Comparison of ENCODE assay signal across 8 cellular contexts in the genomic region with DNA sequence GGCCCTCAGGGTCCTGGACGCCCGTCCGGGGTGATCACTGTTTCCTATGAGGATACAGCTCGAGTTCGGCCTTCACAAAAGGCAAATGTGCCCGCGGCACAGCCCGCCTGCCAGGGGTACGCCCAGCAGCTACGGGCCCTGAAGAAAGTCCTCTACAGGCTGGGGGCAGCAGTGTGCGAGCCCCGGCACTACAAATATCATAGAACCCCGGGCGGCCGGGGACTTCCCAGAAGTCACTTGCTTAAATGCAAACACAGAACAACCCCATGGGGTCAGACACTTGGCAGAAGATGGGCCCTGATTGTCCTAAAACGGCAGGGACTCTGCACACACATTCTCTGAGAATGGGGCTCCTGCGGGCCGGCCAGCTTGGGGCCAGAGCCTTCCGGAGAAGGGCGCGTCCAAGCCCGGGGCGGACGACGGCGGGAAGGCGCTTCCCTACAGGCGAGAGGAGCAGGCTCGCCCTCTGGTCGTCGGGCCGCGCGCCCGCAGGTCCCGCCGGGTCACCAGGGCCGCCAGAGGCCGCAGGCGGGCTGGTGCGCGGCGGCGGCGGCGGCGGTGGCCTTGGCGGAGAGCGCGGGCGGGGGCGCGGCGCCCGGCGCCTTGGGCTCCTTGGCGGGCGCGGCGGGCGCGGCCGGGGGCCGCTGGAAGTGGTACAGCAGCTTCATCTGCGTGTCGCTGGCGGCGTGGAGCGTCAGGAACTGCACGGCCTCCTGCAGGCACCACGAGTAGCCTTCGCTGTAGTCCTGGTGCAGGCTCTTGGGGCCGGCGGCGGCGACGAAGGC. TPM values are rescaled to one million over a fixed set of nuclear protein-coding genes. Genes with fewer than 3 reads are reported as not detected.
DNase-seq lines count a peak whose midpoint lies in the region; ATAC-seq, FAIRE-seq and TF ChIP-seq lines count a peak whose summit lies in the region.

No MANE protein-coding gene starts in this region.

- H3F3A ChIP-seq in PC-9 (ENCODE audit: insufficient read depth, low read depth), result peaks cover 6% of the 10 kb centered on the region; the same call in 1 of the 2 replicates

- BruUV-seq in PC-9 (replicated peaks; lab: Mats Ljungman, UMichigan), result no TSS peak

- H3K36me3 ChIP-seq in CD8-positive, alpha-beta T cell (ENCODE audit: insufficient read depth, low read length), result no peaks in the 10 kb centered on the region
- no peaks in the 10 kb centered on the region for H3K36me3 ChIP-seq in PC-9 (ENCODE audit: low read depth)

- no peak overlapping the region for H3K27ac Mint-ChIP-seq in CD8-positive, alpha-beta T cell
- no peak overlapping the region for H3K27ac Mint-ChIP-seq in chondrocyte (ENCODE audit: unreplicated experiment)
- no peak overlapping the region for H3K27ac Mint-ChIP-seq in natural killer cell treated with Interleukin-12 subunit alpha and Interleukin-12 subunit beta and Interleukin-15 and Interleukin-18, amount 100 ng/mL, for 72 hours

- H3K4me1 ChIP-seq in CD8-positive, alpha-beta T cell (ENCODE audit: insufficient read depth, low read length), result peaks cover 42% of the 10 kb centered on the region
- H3K4me1 ChIP-seq in PC-9 (replicated peaks; ENCODE audit: insufficient read depth), result peaks cover 35% of the 10 kb centered on the region

- no peaks in the 10 kb centered on the region for H3K9me3 Mint-ChIP-seq in CD8-positive, alpha-beta T cell
- no peaks in the 10 kb centered on the region for H3K9me3 Mint-ChIP-seq in chondrocyte (ENCODE audit: low read depth)
- no peaks in the 10 kb centered on the region for H3K9me3 Mint-ChIP-seq in natural killer cell treated with Interleukin-12 subunit alpha and Interleukin-12 subunit beta and Interleukin-15 and Interleukin-18, amount 100 ng/mL, for 72 hours

- H3K4me1 Mint-ChIP-seq in CD8-positive, alpha-beta T cell (ENCODE audit: low read depth), result peaks cover 29% of the 10 kb centered on the region
- H3K4me1 Mint-ChIP-seq in chondrocyte (ENCODE audit: low read depth), result peaks cover 43% of the 10 kb centered on the region
- H3K4me1 Mint-ChIP-seq in natural killer cell treated with Interleukin-12 subunit alpha and Interleukin-12 subunit beta and Interleukin-15 and Interleukin-18, amount 100 ng/mL, for 72 hours (ENCODE audit: low read depth in 2 of 2), result peaks cover 16 to 17% of the 10 kb centered on the region in 2 donors

- CTCF ChIA-PET in CD8-positive, alpha-beta T cell (lab: Charles Lee), result interaction anchor here (1.3 to 2.5 kb wide), 3 partner anchors 11 to 114 kb away, joined by 4 to 12 read pairs (median 7); no protein-coding TSS in a partner anchor
- CTCF ChIA-PET in PC-9 (lab: Charles Lee), result interaction anchor here (0.7 kb wide), 1 partner anchor 113 kb away, joined by 3 read pairs; no protein-coding TSS in a partner anchor

- H3K27me3 ChIP-seq in CD8-positive, alpha-beta T cell (ENCODE audit: insufficient read depth, low read length), result peaks cover 7% of the 10 kb centered on the region
- peaks cover 21% of the 10 kb centered on the region for H3K27me3 ChIP-seq in PC-9 (ENCODE audit: insufficient read depth, low read depth)

- H4K20me1 ChIP-seq in PC-9 (ENCODE audit: insufficient read depth), result peaks cover 13% of the 10 kb centered on the region

- no peaks in the 10 kb centered on the region for H3K9me3 ChIP-seq in CD8-positive, alpha-beta T cell (ENCODE audit: low read length)
- no peaks in the 10 kb centered on the region for H3K9me3 ChIP-seq in PC-9 (ENCODE audit: insufficient read depth, low read depth)

- peaks cover 18% of the 10 kb centered on the region for H3K79me2 ChIP-seq in PC-9 (ENCODE audit: low read depth)

- intact Hi-C loops in CD8-positive, alpha-beta T cell (cut with DNase I, micrococcal nuclease), result loop anchor here (10.0 kb wide), 3 partner anchors 214 to 1096 kb away; partner anchors contain the start of genes CALML6 (in 1 of the 2), TMEM52 (in 1 of the 2) and TPRG1L (in 1 of the 2)
- intact Hi-C loops in PC-9 (cut with micrococcal nuclease; ENCODE audit: unreplicated experiment), result loop anchor here (5.0 kb wide), 1 partner anchor 117 kb away; the partner anchor contains the start of gene PEX10

- POLR2A ChIA-PET in CD8-positive, alpha-beta T cell (lab: Charles Lee), result interaction anchor here (12.7 kb wide), 1 partner anchor 15 kb away, joined by 174 read pairs; no protein-coding TSS in a partner anchor
- POLR2A ChIA-PET in PC-9 (lab: Charles Lee; ENCODE audit: unreplicated experiment), result no interaction called here

- ATAC-seq in CD8-positive, alpha-beta T cell, result no peak
- no peak for ATAC-seq in natural killer cell treated with Interleukin-12 subunit alpha and Interleukin-12 subunit beta and Interleukin-15 and Interleukin-18, amount 100 ng/mL, for 72 hours
- ATAC-seq in HG02623 (IDR thresholded peaks at IDR 0.05; ENCODE audit: unreplicated experiment), result no peak

- no peak overlapping the region for H2AFZ ChIP-seq in PC-9

- peak overlapping the region; percentile 74 for H3K4me3 Mint-ChIP-seq in CD8-positive, alpha-beta T cell
- H3K4me3 Mint-ChIP-seq in chondrocyte (ENCODE audit: unreplicated experiment), result peak overlapping the region; percentile 36
- peak overlapping the region; percentile 69 for H3K4me3 Mint-ChIP-seq in natural killer cell treated with Interleukin-12 subunit alpha and Interleukin-12 subunit beta and Interleukin-15 and Interleukin-18, amount 100 ng/mL, for 72 hours

- DNase-seq in CD8-positive, alpha-beta T cell, result peak in 4 of 7 experiments; percentile 42 to 51 (median 48)
- DNase-seq in PC-9, result peak in 1 of 2 experiments; percentile 54
- no peak for DNase-seq in chondrocyte (ENCODE audit: low spot score)
- no peak for DNase-seq in natural killer cell treated with Interleukin-12 subunit alpha and Interleukin-12 subunit beta and Interleukin-15 and Interleukin-18, amount 100 ng/mL, for 72 hours (ENCODE audit: low spot score)
- DNase-seq in NCI-H2196 treated with DMSO at 0.1 percent for 48 hours (lab: John Stamatoyannopoulos, UW; ENCODE audit: unreplicated experiment), result no peak
- DNase-seq in cerebellum (ENCODE audit: low spot score), result no peak
- DNase-seq in D721Med (ENCODE audit: insufficient read length, low spot score), result no peak

- peak overlapping the region; percentile 27 for H3K4me3 ChIP-seq in CD8-positive, alpha-beta T cell (ENCODE audit: low read depth, low read length)
- H3K4me3 ChIP-seq in PC-9, result no peak overlapping the region

- no peaks in the 10 kb centered on the region for H3K9me2 ChIP-seq in PC-9 (ENCODE audit: insufficient read depth)

- peaks cover 2% of the 10 kb centered on the region for H3K36me3 Mint-ChIP-seq in CD8-positive, alpha-beta T cell
- no peaks in the 10 kb centered on the region for H3K36me3 Mint-ChIP-seq in chondrocyte (ENCODE audit: low read depth)
- no peaks in the 10 kb centered on the region for H3K36me3 Mint-ChIP-seq in natural killer cell treated with Interleukin-12 subunit alpha and Interleukin-12 subunit beta and Interleukin-15 and Interleukin-18, amount 100 ng/mL, for 72 hours

- H3K27ac ChIP-seq in CD8-positive, alpha-beta T cell (ENCODE audit: low read depth, low read length), result no peak overlapping the region
- H3K27ac ChIP-seq in PC-9, result no peak overlapping the region

- H3K4me2 ChIP-seq in PC-9, result peak overlapping the region; percentile 58; the same call in 1 of the 2 replicates

- no peak for TF ChIP-seq CTCF in CD8-positive, alpha-beta T cell (IDR thresholded peaks at IDR 0.05)
- TF ChIP-seq CTCF in PC-9 (conservative IDR thresholded peaks at IDR 0.05) (no peak), chondrocyte (IDR thresholded peaks at IDR 0.05) (peak; percentile 31), D721Med (IDR thresholded peaks at IDR 0.05; ENCODE audit: insufficient read depth, missing control alignments) (no peak)

- FAIRE-seq in D721Med (lab: Jason Lieb, UNC), result no peak

- H3K27me3 Mint-ChIP-seq in CD8-positive, alpha-beta T cell (ENCODE audit: low read depth), result peaks cover 7% of the 10 kb centered on the region
- H3K27me3 Mint-ChIP-seq in chondrocyte (ENCODE audit: low read depth), result no peaks in the 10 kb centered on the region
- H3K27me3 Mint-ChIP-seq in natural killer cell treated with Interleukin-12 subunit alpha and Interleukin-12 subunit beta and Interleukin-15 and Interleukin-18, amount 100 ng/mL, for 72 hours, result peaks cover 0 to 3% of the 10 kb centered on the region in 2 donors

RNA-seq across cellular contexts. Expression of gene HES5, which starts 0.9 kb away (rescaled TPM):
- total RNA-seq in CD8-positive, alpha-beta T cell, result not detected
- not detected in 2 replicates for total RNA-seq in PC-9 (2021)
- total RNA-seq in chondrocyte, result not detected in 3 replicates
- total RNA-seq in natural killer cell treated with Interleukin-12 subunit alpha and Interleukin-12 subunit beta and Interleukin-15 and Interleukin-18, amount 100 ng/mL, for 72 hours, result not detected
- total RNA-seq in cerebellum, result 62.8 TPM

RNA-seq across cellular contexts. Expression of gene PANK4, which starts 2.8 kb away (rescaled TPM):
- 10 to 100 TPM; 44.1 to 44.8 TPM for total RNA-seq in CD8-positive, alpha-beta T cell
- 20.5 and 33.4 TPM in 2 replicates for total RNA-seq in PC-9 (2021)
- 19.6 to 32.6 TPM (median 20.5 TPM) in 3 replicates for total RNA-seq in chondrocyte
- 10 to 100 TPM; 37.7 to 70.5 TPM for total RNA-seq in natural killer cell treated with Interleukin-12 subunit alpha and Interleukin-12 subunit beta and Interleukin-15 and Interleukin-18, amount 100 ng/mL, for 72 hours
- total RNA-seq in cerebellum, result 31.1 TPM

RNA-seq across cellular contexts. Expression of gene TNFRSF14, which starts 27.0 kb away (rescaled TPM):
- 100 to 1,000 TPM; 158 to 160 TPM for total RNA-seq in CD8-positive, alpha-beta T cell
- total RNA-seq in PC-9 (2021) (9.9 and 13.8 TPM in 2 replicates), chondrocyte (0.95 to 2.5 TPM (median 1.1 TPM) in 3 replicates), cerebellum (2.4 TPM)
- total RNA-seq in natural killer cell treated with Interleukin-12 subunit alpha and Interleukin-12 subunit beta and Interleukin-15 and Interleukin-18, amount 100 ng/mL, for 72 hours, result 100 to 1,000 TPM in 1 of 2 donors, 10 to 100 TPM in 1; 93.2 to 118 TPM

RNA-seq across cellular contexts. Expression of gene PLCH2, which starts 53.1 kb away (rescaled TPM):
- 10 to 100 TPM; 17.9 to 19.1 TPM for total RNA-seq in CD8-positive, alpha-beta T cell
- total RNA-seq in PC-9 (2021) (0.98 and 1.5 TPM in 2 replicates), chondrocyte (2.4 to 3.4 TPM (median 3.2 TPM) in 3 replicates), cerebellum (13.3 TPM)
- 1 to 10 TPM; 5.5 to 6.9 TPM for total RNA-seq in natural killer cell treated with Interleukin-12 subunit alpha and Interleukin-12 subunit beta and Interleukin-15 and Interleukin-18, amount 100 ng/mL, for 72 hours

RNA-seq across cellular contexts. Expression of gene PRXL2B, which starts 57.4 kb away (rescaled TPM):
- 10 to 100 TPM; 13.5 to 15.9 TPM for total RNA-seq in CD8-positive, alpha-beta T cell
- total RNA-seq in PC-9 (2021), result 26.1 and 35.3 TPM in 2 replicates
- total RNA-seq in chondrocyte, result 20.4 to 25.6 TPM (median 22.4 TPM) in 3 replicates
- 10 to 100 TPM in 1 of 2 donors, 1 to 10 TPM in 1; 9.1 to 18.5 TPM for total RNA-seq in natural killer cell treated with Interleukin-12 subunit alpha and Interleukin-12 subunit beta and Interleukin-15 and Interleukin-18, amount 100 ng/mL, for 72 hours
- total RNA-seq in cerebellum, result 12.1 TPM

Comparison
In these comparisons a context has a peak if more than half of its experiments do, and no peak if none do; other contexts are left out.
1. DNase-seq: peak in CD8-positive, alpha-beta T cell (4 of 7); none in chondrocyte (single experiment), natural killer cell treated with Interleukin-12 subunit alpha and Interleukin-12 subunit beta and Interleukin-15 and Interleukin-18, amount 100 ng/mL, for 72 hours (single experiment), NCI-H2196 treated with DMSO at 0.1 percent for 48 hours (single experiment), cerebellum (single experiment) and D721Med (single experiment).
2. RNA of gene HES5, which starts 0.9 kb away (total RNA-seq): 62.8 TPM in cerebellum (single experiment); not detected in chondrocyte, not detected in CD8-positive, alpha-beta T cell, not detected in PC-9 and not detected in natural killer cell treated with Interleukin-12 subunit alpha and Interleukin-12 subunit beta and Interleukin-15 and Interleukin-18, amount 100 ng/mL, for 72 hours; every median in the first group is over 10 times any median in the second.
3. Peak in every context shown above with its lines, with median percentiles within 50 percentile points of each other: H3K4me3 Mint-ChIP-seq.